In genomic region chr2:168961450-168962229, GRCh38 we compare ENCODE assay signal across 9 cellular contexts.
A peak's percentile ranks its signal among the peaks of the same experiment; 100 is the strongest.
DNase-seq lines count a peak whose midpoint lies in the region; ATAC-seq and TF ChIP-seq lines count a peak whose summit lies in the region.
"Had no signal": no experiment of that assay in that cellular context is flagged by ENCODE, and none has a peak within 500 bp of the region (broad histone marks: within the 10 kb centered on the region; RNA-seq: fewer than 3 reads in every experiment).

No MANE protein-coding gene starts in this region.

- H3K4me3 ChIP-seq in Panc1 (ENCODE audit: low read depth in 2 of 2, low read length in 2 of 2) = no peak overlapping the region
- H3K4me3 ChIP-seq: skin epidermis had no signal

- peaks cover 2% of the 10 kb centered on the region for H3K27me3 ChIP-seq in Panc1 (ENCODE audit: control insufficient read depth, insufficient read depth, low read length)

- peak; percentile 13 for DNase-seq in stimulated activated CD4-positive, alpha-beta T cell treated with anti-CD3 and anti-CD28 coated beads, Interleukin-2, amount 100 ng/mL, for 4 hours (ENCODE audit: low read depth)
- DNase-seq in stimulated activated CD4-positive, alpha-beta T cell treated with anti-CD3 and anti-CD28 coated beads, Interleukin-12 subunit alpha, Interleukin-12 subunit beta, amount 100 ng/mL, for 4 hours = no peak
- DNase-seq in KBM-7 = peak; percentile 80
- DNase-seq in Panc1 (ENCODE audit: low read depth, low spot score) = peak; percentile 74
- peak; percentile 78 for DNase-seq in iris pigment epithelial cell (ENCODE audit: low read depth)
- peak; percentile 26 for DNase-seq in stimulated activated naive CD8-positive, alpha-beta T cell treated with anti-CD3 and anti-CD28 coated beads, Interleukin-15, Interleukin-2, amounts not matched to agents 100 U/mL and 50 U/mL, for 24 hours

- no peaks in the 10 kb centered on the region for H3K36me3 ChIP-seq in Panc1 (ENCODE audit: control insufficient read depth, insufficient read depth, low read length)

- H3K9me3 ChIP-seq in Panc1 (ENCODE audit: control insufficient read depth, insufficient read depth, low read depth, low read length) = no peaks in the 10 kb centered on the region

- H3K9me3 Mint-ChIP-seq in brain = no peaks in the 10 kb centered on the region

- ATAC-seq in GM21717 (IDR thresholded peaks at IDR 0.05; ENCODE audit: unreplicated experiment) = peak; percentile 86
- ATAC-seq in Panc1 = peak; percentile 83
- ATAC-seq in stimulated activated naive CD8-positive, alpha-beta T cell treated with anti-CD3 and anti-CD28 coated beads, Interleukin-15, Interleukin-2, amounts not matched to agents 100 U/mL and 50 U/mL, for 24 hours = peak; percentile 76

- TF ChIP-seq CTCF in Panc1 (IDR thresholded peaks at IDR 0.05) (peak; percentile 82), brain (conservative IDR thresholded peaks at IDR 0.05) (peak; percentile 73 to 84)

- H3K4me1 ChIP-seq in Panc1 (ENCODE audit: control insufficient read depth, insufficient read depth, low read length) = no peaks in the 10 kb centered on the region

- POLR2A ChIA-PET in Panc1 (lab: Charles Lee) = no interaction called here

- H3K4me3 Mint-ChIP-seq in brain = no peak overlapping the region

- no peak overlapping the region for H3K27ac ChIP-seq in Panc1 (ENCODE audit: low read length)
- H3K27ac ChIP-seq: skin epidermis had no signal

- H3K36me3 Mint-ChIP-seq in brain = no peaks in the 10 kb centered on the region

- BruUV-seq in Panc1 (replicated peaks; lab: Mats Ljungman, UMichigan) = no TSS peak

- H3K4me1 Mint-ChIP-seq in brain = no peaks in the 10 kb centered on the region

- H3K27me3 Mint-ChIP-seq in brain = no peaks in the 10 kb centered on the region

- CTCF ChIA-PET in Panc1 (lab: Charles Lee) = no interaction called here

- in situ Hi-C loops in KBM-7 (cut with MboI; ENCODE audit: low pct_unique_long_range_greater_than_20kb, low sequenced_read_pairs) (loop anchor here (25.0 kb wide), 1 partner anchor 151 kb away; no protein-coding TSS in a partner anchor), Panc1 (cut with HindIII; ENCODE audit: low pct_unique_long_range_greater_than_20kb, low sequenced_read_pairs) (no loop called here)

- intact Hi-C loops in Panc1 (cut with micrococcal nuclease; ENCODE audit: unreplicated experiment) = loop anchor here (5.0 to 10.0 kb wide), 3 partner anchors 143 to 433 kb away; no protein-coding TSS in a partner anchor

- no peak overlapping the region for H3K27ac Mint-ChIP-seq in brain
